Comparison of ENCODE assay signal across 35 cellular contexts in the genomic region with DNA sequence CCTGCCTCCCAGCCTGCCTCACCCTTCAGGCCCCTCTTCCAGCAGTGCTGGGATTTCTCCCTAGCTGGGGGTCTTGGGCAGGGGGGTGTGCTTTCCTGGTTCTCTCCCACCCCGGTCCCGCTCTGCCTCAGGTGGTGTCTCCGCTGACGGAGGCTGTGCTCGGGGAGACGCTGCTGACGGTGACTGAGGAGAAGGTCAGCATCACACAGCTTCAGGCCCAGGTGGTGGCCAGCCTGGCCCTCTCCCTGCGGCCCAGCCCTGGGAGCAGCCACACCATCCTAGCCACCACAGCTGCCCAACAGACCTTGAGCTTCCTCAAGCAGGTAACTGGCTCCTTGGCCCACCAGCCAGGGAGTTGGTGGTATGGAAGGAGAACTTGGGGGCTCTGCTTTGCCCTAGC. TPM values are rescaled to one million over a fixed set of nuclear protein-coding genes. Genes with fewer than 3 reads are reported as not detected.
"Had no signal": no experiment of that assay in that cellular context is flagged by ENCODE, and none has a peak within 500 bp of the region (broad histone marks: within the 10 kb centered on the region; RNA-seq: fewer than 3 reads in every experiment).

No MANE protein-coding gene starts in this region.

- H3K27ac Mint-ChIP-seq: activated B cell treated with CpG ODN at 0.5 μM for 24 hours; activated CD4-positive, alpha-beta memory T cell treated with anti-CD3 and anti-CD28 coated beads for 36 hours; activated CD4-positive, alpha-beta T cell treated with anti-CD3 and anti-CD28 coated beads, Interleukin-2, amount 10 ng/mL, durations not matched to agents 24 days and 14 days; activated CD8-positive, alpha-beta T cell treated with anti-CD3 and anti-CD28 coated beads for 36 hours; activated naive CD4-positive, alpha-beta T cell treated with anti-CD3 and anti-CD28 coated beads for 36 hours; activated naive CD8-positive, alpha-beta T cell treated with anti-CD3 and anti-CD28 coated beads for 36 hours; activated T-cell treated with anti-CD3 and anti-CD28 coated beads, Interleukin-2, amount 50 U/mL, for 72 hours; activated T-helper 1 cell treated with anti-CD3 and anti-CD28 coated beads, Interleukin-12 subunit alpha, Interleukin-12 subunit beta, Interleukin-2, Interleukin-4 antibody, amounts not matched to agents 30 ng/mL and 10 ng/mL and 1 ng/mL, durations not matched to agents 14 hours and 24 hours and 36 hours; activated T-helper 17 cell treated with anti-CD3 and anti-CD28 coated beads, Interleukin-2, amount 50 U/mL, for 72 hours; T-helper 1 cell treated with Interleukin-12 subunit alpha and Interleukin-12 subunit beta and Interleukin-4 antibody, amounts not matched to agents 30 μg/mL and 1 μg/mL, for 36 hours; T-helper 2 cell treated with Interferon-gamma antibody and Interleukin-4, amounts not matched to agents 5 μg/mL and 100 μg/mL, for 36 hours had no signal

- H3K9me3 Mint-ChIP-seq: activated B cell treated with CpG ODN at 0.5 μM for 24 hours; activated CD4-positive, alpha-beta memory T cell treated with anti-CD3 and anti-CD28 coated beads for 36 hours; activated CD4-positive, alpha-beta T cell treated with anti-CD3 and anti-CD28 coated beads, Interleukin-2, amount 10 ng/mL, durations not matched to agents 24 days and 14 days; activated CD8-positive, alpha-beta T cell treated with anti-CD3 and anti-CD28 coated beads for 36 hours; activated naive CD4-positive, alpha-beta T cell treated with anti-CD3 and anti-CD28 coated beads for 36 hours; activated naive CD4-positive, alpha-beta T cell treated with anti-CD3 and anti-CD28 coated beads, Interleukin-2, amount 50 U/mL, for 72 hours; activated naive CD8-positive, alpha-beta T cell treated with anti-CD3 and anti-CD28 coated beads for 36 hours; activated T-cell treated with anti-CD3 and anti-CD28 coated beads, Interleukin-2, amount 50 U/mL, for 4 hours; activated T-cell treated with anti-CD3 and anti-CD28 coated beads, Interleukin-2, amount 50 U/mL, for 72 hours; activated T-helper 1 cell treated with anti-CD3 and anti-CD28 coated beads, Interleukin-12 subunit alpha, Interleukin-12 subunit beta, Interleukin-2, Interleukin-4 antibody, amounts not matched to agents 30 ng/mL and 10 ng/mL and 1 ng/mL, durations not matched to agents 14 hours and 24 hours and 36 hours; activated T-helper 17 cell treated with anti-CD3 and anti-CD28 coated beads, Interleukin-2, amount 50 U/mL, for 72 hours; T-helper 1 cell treated with Interleukin-12 subunit alpha and Interleukin-12 subunit beta and Interleukin-4 antibody, amounts not matched to agents 30 μg/mL and 1 μg/mL, for 36 hours; T-helper 2 cell treated with Interferon-gamma antibody and Interleukin-4, amounts not matched to agents 5 μg/mL and 100 μg/mL, for 36 hours had no signal

- ATAC-seq: activated CD8-positive, alpha-beta T cell treated with anti-CD3 and anti-CD28 coated beads for 36 hours; activated naive CD4-positive, alpha-beta T cell treated with anti-CD3 and anti-CD28 coated beads, Interleukin-2, amount 50 U/mL, for 72 hours; activated T-cell treated with anti-CD3 and anti-CD28 coated beads, Interleukin-2, amount 50 U/mL, for 4 hours; activated T-cell treated with anti-CD3 and anti-CD28 coated beads, Interleukin-2, amount 50 U/mL, for 72 hours; activated T-helper 17 cell treated with anti-CD3 and anti-CD28 coated beads, Interleukin-2, amount 50 U/mL, for 72 hours; body of pancreas had no signal

- H3K27me3 ChIP-seq: body of pancreas had no signal

- H3K9me3 ChIP-seq: adrenal gland, body of pancreas, breast epithelium had no signal

- H3K4me3 ChIP-seq: adrenal gland, body of pancreas, breast epithelium had no signal

- H3K36me3 ChIP-seq: adrenal gland, brain microvascular endothelial cell, breast epithelium had no signal

- DNase-seq: activated B cell treated with CpG ODN at 0.5 μM for 24 hours; activated CD4-positive, alpha-beta memory T cell treated with anti-CD3 and anti-CD28 coated beads for 36 hours; activated CD4-positive, alpha-beta T cell treated with anti-CD3 and anti-CD28 coated beads for 4 hours; activated CD4-positive, alpha-beta T cell treated with anti-CD3 and anti-CD28 coated beads, Interleukin-2, amount 10 ng/mL, durations not matched to agents 24 days and 14 days; activated CD4-positive, alpha-beta T cell treated with anti-CD3 and anti-CD28 coated beads, Interleukin-2, amount 50 U/mL, for 1 hour; activated CD4-positive, alpha-beta T cell treated with anti-CD3 and anti-CD28 coated beads, Interleukin-2, amount 50 U/mL, for 4 hours; activated CD4-positive, CD25-positive, alpha-beta regulatory T cell treated with anti-CD3 and anti-CD28 coated beads, Interleukin-2, amount 50 U/mL, for 72 hours; activated CD8-positive, alpha-beta memory T cell treated with anti-CD3 and anti-CD28 coated beads, Interleukin-2, amount 50 U/mL, for 4 hours; activated CD8-positive, alpha-beta T cell treated with anti-CD3 and anti-CD28 coated beads for 36 hours; activated effector memory CD4-positive, alpha-beta T cell treated with anti-CD3 and anti-CD28 coated beads, Interleukin-2, amount 50 U/mL, for 16 hours; activated gamma-delta T cell treated with Interleukin-2 at 50 U/mL for 16 hours; activated naive CD4-positive, alpha-beta T cell; activated naive CD4-positive, alpha-beta T cell treated with anti-CD3 and anti-CD28 coated beads for 36 hours; activated naive CD4-positive, alpha-beta T cell treated with anti-CD3 and anti-CD28 coated beads, Interleukin-2, amount 50 U/mL, for 16 hours; activated naive CD8-positive, alpha-beta T cell treated with anti-CD3 and anti-CD28 coated beads for 36 hours; activated T-cell treated with anti-CD3 and anti-CD28 coated beads for 4 hours; activated T-cell treated with anti-CD3 and anti-CD28 coated beads, Interleukin-2, amount 50 U/mL, for 1 hour; activated T-cell treated with anti-CD3 and anti-CD28 coated beads, Interleukin-2, amount 50 U/mL, for 4 hours; activated T-cell treated with anti-CD3 and anti-CD28 coated beads, Interleukin-2, amount 50 U/mL, for 72 hours; adrenal gland; amniotic stem cell; aorta; body of pancreas; brain microvascular endothelial cell; central memory CD4-positive, alpha-beta T cell; T-helper 1 cell; T-helper 2 cell; T-helper 9 cell had no signal

- H3K36me3 Mint-ChIP-seq: activated CD4-positive, alpha-beta memory T cell treated with anti-CD3 and anti-CD28 coated beads for 36 hours; activated naive CD4-positive, alpha-beta T cell treated with anti-CD3 and anti-CD28 coated beads, Interleukin-2, amount 50 U/mL, for 72 hours; activated naive CD8-positive, alpha-beta T cell treated with anti-CD3 and anti-CD28 coated beads for 36 hours had no signal

- H3K27ac ChIP-seq: adrenal gland, body of pancreas, brain microvascular endothelial cell, breast epithelium, VCaP had no signal

- H3K4me1 ChIP-seq: breast epithelium had no signal

- H3K4me1 Mint-ChIP-seq: activated CD4-positive, alpha-beta T cell treated with anti-CD3 and anti-CD28 coated beads, Interleukin-2, amount 10 ng/mL, durations not matched to agents 24 days and 14 days; activated T-helper 17 cell treated with anti-CD3 and anti-CD28 coated beads, Interleukin-2, amount 50 U/mL, for 72 hours had no signal

- H3K4me3 Mint-ChIP-seq: activated B cell treated with CpG ODN at 0.5 μM for 24 hours; activated CD4-positive, alpha-beta memory T cell treated with anti-CD3 and anti-CD28 coated beads for 36 hours; activated CD4-positive, alpha-beta T cell treated with anti-CD3 and anti-CD28 coated beads, Interleukin-2, amount 10 ng/mL, durations not matched to agents 24 days and 14 days; activated CD8-positive, alpha-beta T cell treated with anti-CD3 and anti-CD28 coated beads for 36 hours; activated naive CD4-positive, alpha-beta T cell treated with anti-CD3 and anti-CD28 coated beads for 36 hours; activated naive CD8-positive, alpha-beta T cell treated with anti-CD3 and anti-CD28 coated beads for 36 hours; activated T-cell treated with anti-CD3 and anti-CD28 coated beads, Interleukin-2, amount 50 U/mL, for 72 hours; activated T-helper 1 cell treated with anti-CD3 and anti-CD28 coated beads, Interleukin-12 subunit alpha, Interleukin-12 subunit beta, Interleukin-2, Interleukin-4 antibody, amounts not matched to agents 30 ng/mL and 10 ng/mL and 1 ng/mL, durations not matched to agents 14 hours and 24 hours and 36 hours; T-helper 1 cell treated with Interleukin-12 subunit alpha and Interleukin-12 subunit beta and Interleukin-4 antibody, amounts not matched to agents 30 μg/mL and 1 μg/mL, for 36 hours; T-helper 2 cell treated with Interferon-gamma antibody and Interleukin-4, amounts not matched to agents 5 μg/mL and 100 μg/mL, for 36 hours had no signal

RNA-seq across cellular contexts. Expression of gene TMEM132E, which starts 56.5 kb away (rescaled TPM):
- total RNA-seq: activated B cell treated with CpG ODN at 0.5 μM for 24 hours; activated CD4-positive, alpha-beta memory T cell treated with anti-CD3 and anti-CD28 coated beads for 36 hours; activated CD4-positive, alpha-beta T cell treated with anti-CD3 and anti-CD28 coated beads, Interleukin-2, amount 10 ng/mL, durations not matched to agents 24 days and 14 days; activated naive CD4-positive, alpha-beta T cell treated with anti-CD3 and anti-CD28 coated beads for 36 hours; activated naive CD4-positive, alpha-beta T cell treated with anti-CD3 and anti-CD28 coated beads, Interleukin-2, amount 50 U/mL, for 72 hours; activated T-cell treated with anti-CD3 and anti-CD28 coated beads, Interleukin-2, amount 50 U/mL, for 72 hours; activated T-helper 1 cell treated with anti-CD3 and anti-CD28 coated beads, Interleukin-12 subunit alpha, Interleukin-12 subunit beta, Interleukin-2, Interleukin-4 antibody, amounts not matched to agents 30 ng/mL and 10 ng/mL and 1 ng/mL, durations not matched to agents 14 hours and 24 hours and 36 hours; activated T-helper 17 cell treated with anti-CD3 and anti-CD28 coated beads, Interleukin-2, amount 50 U/mL, for 72 hours; body of pancreas had no signal
